In genomic region chr1:109786531-109787021, GRCh38 we compare ENCODE assay signal across 15 cellular contexts. TPM values are rescaled to one million over a fixed set of nuclear protein-coding genes. Genes with fewer than 3 reads are reported as not detected.
DNase-seq lines count a peak whose midpoint lies in the region; ATAC-seq and TF ChIP-seq lines count a peak whose summit lies in the region.
"Had no signal": no experiment of that assay in that cellular context is flagged by ENCODE, and none has a peak within 500 bp of the region (broad histone marks: within the 10 kb centered on the region; RNA-seq: fewer than 3 reads in every experiment).

No MANE protein-coding gene starts in this region.

- H3K4me1 ChIP-seq in left ventricle myocardium inferior (peaks cover 38% of the 10 kb centered on the region), subcutaneous abdominal adipose tissue (ENCODE audit: control insufficient read depth in 5 of 5, insufficient read depth in 5 of 5, low read length in 5 of 5) (peaks cover 23 to 72% (median 64%) of the 10 kb centered on the region in 5 donors)

- H3K4me3 ChIP-seq in left ventricle myocardium inferior (no peak overlapping the region), subcutaneous abdominal adipose tissue (ENCODE audit: low read depth in 1 of 5, low read length in 5 of 5) (no peak overlapping the region)
- H3K4me3 ChIP-seq: body of pancreas, HAP-1 had no signal

- H3K9me3 ChIP-seq in left ventricle myocardium inferior (replicated peaks) = no peaks in the 10 kb centered on the region
- no peaks in the 10 kb centered on the region for H3K9me3 ChIP-seq in subcutaneous abdominal adipose tissue (ENCODE audit: control insufficient read depth in 5 of 5, low read length in 5 of 5)
- H3K9me3 ChIP-seq: body of pancreas, HAP-1 had no signal

- H3K9ac ChIP-seq in subcutaneous abdominal adipose tissue (ENCODE audit: low read length in 5 of 5) = peak overlapping the region in 3 of 5 donors; percentile 28 to 46 (median 36)

- H3K36me3 ChIP-seq in left ventricle myocardium inferior (no peaks in the 10 kb centered on the region), subcutaneous abdominal adipose tissue (ENCODE audit: control insufficient read depth in 5 of 5, insufficient read depth in 5 of 5, low read length in 5 of 5) (no peaks in the 10 kb centered on the region)
- H3K36me3 ChIP-seq: HAP-1 had no signal

- H3K27ac ChIP-seq in left ventricle myocardium inferior (replicated peaks) (no peak overlapping the region), subcutaneous abdominal adipose tissue (ENCODE audit: low read depth, low read length) (peak overlapping the region; percentile 72)
- H3K27ac ChIP-seq: body of pancreas had no signal

- TF ChIP-seq CTCF in left ventricle myocardium inferior (IDR thresholded peaks at IDR 0.05; ENCODE audit: borderline replicate concordance) = no peak

- intact Hi-C loops in left ventricle myocardium inferior (cut with micrococcal nuclease) = no loop called here

- no peaks in the 10 kb centered on the region for H3K27me3 ChIP-seq in left ventricle myocardium inferior (ENCODE audit: low read depth)
- H3K27me3 ChIP-seq in subcutaneous abdominal adipose tissue (ENCODE audit: control insufficient read depth in 5 of 5, insufficient read depth in 4 of 5, low read length in 5 of 5) = no peaks in the 10 kb centered on the region
- H3K27me3 ChIP-seq: body of pancreas had no signal

- peak; percentile 39 for DNase-seq in activated effector memory CD4-positive, alpha-beta T cell treated with anti-CD3 and anti-CD28 coated beads, Interleukin-2, amount 50 U/mL, for 16 hours
- DNase-seq in activated effector memory CD4-positive, alpha-beta T cell treated with Interleukin-2 at 50 U/mL for 16 hours = no peak
- DNase-seq in RPMI7951 (ENCODE audit: low read depth) = peak; percentile 40
- peak; percentile 7 for DNase-seq in left ventricle myocardium inferior
- DNase-seq in putamen (ENCODE audit: low spot score) = no peak
- DNase-seq in NCI-H1930 (lab: John Stamatoyannopoulos, UW) = no peak
- DNase-seq: activated CD8-positive, alpha-beta memory T cell treated with anti-CD3 and anti-CD28 coated beads, Interleukin-2, amount 50 U/mL, for 48 hours; AML-193; T1000 had no signal

- ATAC-seq in GM18511 (IDR thresholded peaks at IDR 0.05; ENCODE audit: unreplicated experiment) = no peak
- ATAC-seq: body of pancreas, left lobe of liver had no signal

RNA-seq across cellular contexts. Expression of gene EPS8L3, which starts 22.9 kb away (rescaled TPM):
- total RNA-seq in RPMI7951 (2014; rRNA removed; shearing (Covaris generic)) = not detected in 2 replicates
- 0.11 TPM for total RNA-seq in left ventricle myocardium inferior
- total RNA-seq: right cardiac atrium had no signal

RNA-seq across cellular contexts. Expression of gene GSTM3, which starts 45.7 kb away (rescaled TPM):
- 229 and 247 TPM in 2 replicates for total RNA-seq in RPMI7951 (2014; rRNA removed; shearing (Covaris generic))
- 93.7 TPM for total RNA-seq in left ventricle myocardium inferior

Comparison
In these comparisons a context has a peak if more than half of its experiments do, and no peak if none do; other contexts are left out.
1. DNase-seq: peak in activated effector memory CD4-positive, alpha-beta T cell treated with anti-CD3 and anti-CD28 coated beads, Interleukin-2, amount 50 U/mL, for 16 hours (single experiment), RPMI7951 (single experiment) and left ventricle myocardium inferior (single experiment); none in activated effector memory CD4-positive, alpha-beta T cell treated with Interleukin-2 at 50 U/mL for 16 hours (single experiment), putamen (single experiment) and NCI-H1930 (0 of 2).